19 cellular contexts compared by ENCODE assay signal in genomic region chr9:93964685-93965084, GRCh38. TPM values are rescaled to one million over a fixed set of nuclear protein-coding genes. Genes with fewer than 3 reads are reported as not detected.
DNase-seq lines count a peak whose midpoint lies in the region; ATAC-seq and TF ChIP-seq lines count a peak whose summit lies in the region.
"Had no signal": no experiment of that assay in that cellular context is flagged by ENCODE, and none has a peak within 500 bp of the region (broad histone marks: within the 10 kb centered on the region; RNA-seq: fewer than 3 reads in every experiment).

No MANE protein-coding gene starts in this region.

- no peak for TF ChIP-seq CTCF in GM13977 (IDR thresholded peaks at IDR 0.05; ENCODE audit: extremely low read depth, insufficient read depth, missing control alignments)

- H3K36me3 Mint-ChIP-seq in stimulated activated effector memory CD8-positive, alpha-beta T cell treated with anti-CD3 and anti-CD28 coated beads, Interleukin-12 subunit alpha, Interleukin-12 subunit beta, amount 100 ng/mL, for 72 hours = no peaks in the 10 kb centered on the region
- H3K36me3 Mint-ChIP-seq: CD4-positive, alpha-beta memory T cell; IgD-negative memory B cell had no signal

- DNase-seq in activated effector memory CD4-positive, alpha-beta T cell treated with anti-CD3 and anti-CD28 coated beads, Interleukin-2, amount 50 U/mL, for 16 hours = peak; percentile 31
- DNase-seq in activated effector memory CD4-positive, alpha-beta T cell treated with Interleukin-2 at 50 U/mL for 16 hours = no peak
- DNase-seq in GM13977 (ENCODE audit: low spot score) (peak; percentile 6), activated gamma-delta T cell (lab: John Stamatoyannopoulos, UW) (no peak)
- DNase-seq in stimulated activated effector memory CD8-positive, alpha-beta T cell treated with anti-CD3 and anti-CD28 coated beads, Interleukin-12 subunit alpha, Interleukin-12 subunit beta, amount 100 ng/mL, for 72 hours (ENCODE audit: low spot score in 2 of 2) = peak in 1 of 2 donors; percentile 41
- no peak for DNase-seq in stimulated activated CD4-positive, alpha-beta T cell treated with anti-CD3 and anti-CD28 coated beads, Interleukin-2, amount 100 ng/mL, for 48 hours
- DNase-seq: CD4-positive, alpha-beta memory T cell; DMS153; GDM1; GM23248; Karpas-422; NCI-H1417 treated with DMSO at 0.1 percent for 48 hours; NCI-H187 treated with DMSO at 0.1 percent for 48 hours; NCI-H526; PC-9 had no signal

- no peak overlapping the region for H3K4me3 Mint-ChIP-seq in stimulated activated effector memory CD8-positive, alpha-beta T cell treated with anti-CD3 and anti-CD28 coated beads, Interleukin-12 subunit alpha, Interleukin-12 subunit beta, amount 100 ng/mL, for 72 hours
- H3K4me3 Mint-ChIP-seq: CD4-positive, alpha-beta memory T cell; IgD-negative memory B cell had no signal

- H3K4me1 Mint-ChIP-seq in stimulated activated effector memory CD8-positive, alpha-beta T cell treated with anti-CD3 and anti-CD28 coated beads, Interleukin-12 subunit alpha, Interleukin-12 subunit beta, amount 100 ng/mL, for 72 hours = peaks cover 26% of the 10 kb centered on the region

- no peaks in the 10 kb centered on the region for H3K9me3 Mint-ChIP-seq in stimulated activated effector memory CD8-positive, alpha-beta T cell treated with anti-CD3 and anti-CD28 coated beads, Interleukin-12 subunit alpha, Interleukin-12 subunit beta, amount 100 ng/mL, for 72 hours
- H3K9me3 Mint-ChIP-seq: CD4-positive, alpha-beta memory T cell; IgD-negative memory B cell had no signal

- peak overlapping the region; percentile 11 for H3K27ac Mint-ChIP-seq in stimulated activated effector memory CD8-positive, alpha-beta T cell treated with anti-CD3 and anti-CD28 coated beads, Interleukin-12 subunit alpha, Interleukin-12 subunit beta, amount 100 ng/mL, for 72 hours
- H3K27ac Mint-ChIP-seq: CD4-positive, alpha-beta memory T cell; IgD-negative memory B cell had no signal

- in situ Hi-C loops in GM13977 (cut with MboI; ENCODE audit: low pct_unique_long_range_greater_than_20kb, low sequenced_read_pairs, unreplicated experiment) = loop anchor here (25.0 kb wide), 1 partner anchor 277 kb away; no protein-coding TSS in a partner anchor

- ATAC-seq in esophagus mucosa (peak; percentile 8), GM18858 (IDR thresholded peaks at IDR 0.05; ENCODE audit: unreplicated experiment) (no peak)
- no peak for ATAC-seq in stimulated activated effector memory CD8-positive, alpha-beta T cell treated with anti-CD3 and anti-CD28 coated beads, Interleukin-12 subunit alpha, Interleukin-12 subunit beta, amount 100 ng/mL, for 72 hours
- ATAC-seq: HCT116 had no signal

RNA-seq across cellular contexts. Expression of gene BARX1, which starts 9.5 kb away (rescaled TPM):
- 0.12 TPM for total RNA-seq in esophagus mucosa
- total RNA-seq: CD4-positive, alpha-beta memory T cell; GM23248; PC-9 had no signal

Comparison
In these comparisons a context has a peak if more than half of its experiments do, and no peak if none do; other contexts are left out.
1. DNase-seq: peak in activated effector memory CD4-positive, alpha-beta T cell treated with anti-CD3 and anti-CD28 coated beads, Interleukin-2, amount 50 U/mL, for 16 hours (single experiment) and GM13977 (single experiment); none in activated effector memory CD4-positive, alpha-beta T cell treated with Interleukin-2 at 50 U/mL for 16 hours (single experiment), stimulated activated CD4-positive, alpha-beta T cell treated with anti-CD3 and anti-CD28 coated beads, Interleukin-2, amount 100 ng/mL, for 48 hours (0 of 2) and activated gamma-delta T cell (single experiment).